Comparison of ENCODE assay signal across 8 cellular contexts in the genomic region with DNA sequence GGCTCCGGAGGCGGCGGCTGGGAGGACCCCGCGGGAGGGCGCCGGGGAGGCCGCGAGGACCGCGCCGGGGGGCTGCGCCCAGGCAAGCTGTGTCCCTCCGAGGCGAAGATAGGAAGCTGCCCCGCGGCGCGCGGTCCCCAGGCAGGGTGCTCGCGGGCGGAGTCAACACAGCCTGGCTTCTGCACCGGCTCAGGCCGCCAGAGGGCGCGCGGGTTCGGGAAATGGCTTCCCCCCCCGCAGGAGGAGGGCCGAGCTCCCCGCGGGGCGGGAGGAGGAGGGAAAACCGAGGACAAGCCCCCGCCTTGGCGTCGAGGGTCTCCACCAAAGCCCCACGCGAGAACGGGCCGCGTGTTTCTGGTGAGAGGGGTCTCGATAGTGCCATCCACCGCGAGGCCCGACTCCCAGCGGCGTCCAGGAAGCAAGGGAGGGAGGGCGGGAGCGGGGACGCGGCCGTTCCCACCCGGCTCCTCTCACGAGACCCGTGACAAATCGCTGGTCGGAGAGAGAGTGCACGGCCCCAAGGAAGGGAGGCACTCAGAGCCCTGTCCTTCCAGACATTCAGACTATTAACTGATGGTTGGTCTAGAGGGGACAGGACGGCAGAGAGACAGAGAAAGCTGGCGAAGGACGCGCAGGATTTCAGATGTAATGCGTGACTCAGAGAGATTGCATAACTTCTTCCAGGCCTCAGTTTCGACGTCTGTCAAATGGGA.
DNase-seq lines count a peak whose midpoint lies in the region; ATAC-seq and TF ChIP-seq lines count a peak whose summit lies in the region.

No MANE protein-coding gene starts in this region.

- H3K4me3 Mint-ChIP-seq in type B pancreatic cell = peak overlapping the region; percentile 81

- in situ Hi-C loops in KBM-7 (cut with MboI; ENCODE audit: low pct_unique_long_range_greater_than_20kb, low sequenced_read_pairs) = no loop called here

- H3K27ac Mint-ChIP-seq in activated naive CD4-positive, alpha-beta T cell treated with anti-CD3 and anti-CD28 coated beads, Interleukin-2, amount 50 U/mL, for 72 hours = peak overlapping the region in 1 of 2 donors; percentile 37
- no peak overlapping the region for H3K27ac Mint-ChIP-seq in type B pancreatic cell

- peak; percentile 89 for ATAC-seq in GM21786 (IDR thresholded peaks at IDR 0.05; ENCODE audit: unreplicated experiment)
- peak; percentile 98 for ATAC-seq in SK-N-SH treated with all-trans-retinoic acid at 6 μM for 48 hours
- ATAC-seq in activated naive CD4-positive, alpha-beta T cell treated with anti-CD3 and anti-CD28 coated beads, Interleukin-2, amount 50 U/mL, for 72 hours = peak; percentile 97 to 99

- DNase-seq in GM03348 (ENCODE audit: low spot score) (peak; percentile 98), KBM-7 (peak; percentile 83), cardiac septum (ENCODE audit: low spot score) (peak; percentile 96), posterior cingulate gyrus (peak; percentile 73 to 97 (median 91)), type B pancreatic cell (ENCODE audit: extremely low spot score, unreplicated experiment) (peak; percentile 93)
- DNase-seq in activated naive CD4-positive, alpha-beta T cell treated with anti-CD3 and anti-CD28 coated beads, Interleukin-2, amount 50 U/mL, for 72 hours (ENCODE audit: low spot score in 2 of 2) = peak; percentile 86 to 98

- peaks cover 14% of the 10 kb centered on the region for H3K27me3 Mint-ChIP-seq in type B pancreatic cell

- H3K9me3 Mint-ChIP-seq in activated naive CD4-positive, alpha-beta T cell treated with anti-CD3 and anti-CD28 coated beads, Interleukin-2, amount 50 U/mL, for 72 hours = no peaks in the 10 kb centered on the region
- H3K9me3 Mint-ChIP-seq in type B pancreatic cell = no peaks in the 10 kb centered on the region

- H3K4me1 Mint-ChIP-seq in type B pancreatic cell (ENCODE audit: unreplicated experiment) = no peaks in the 10 kb centered on the region

- H3K36me3 Mint-ChIP-seq in activated naive CD4-positive, alpha-beta T cell treated with anti-CD3 and anti-CD28 coated beads, Interleukin-2, amount 50 U/mL, for 72 hours = no peaks in the 10 kb centered on the region
- no peaks in the 10 kb centered on the region for H3K36me3 Mint-ChIP-seq in type B pancreatic cell

- peak; percentile 99 for TF ChIP-seq CTCF in type B pancreatic cell (conservative IDR thresholded peaks at IDR 0.05)

- intact Hi-C loops in cardiac septum (cut with DNase I) = loop anchor here (5.0 kb wide), 2 partner anchors 104 to 1119 kb away; a partner anchor contains a TSS
- intact Hi-C loops in posterior cingulate gyrus (cut with DNase I) = loop anchor here (2.0 to 10.0 kb wide), 3 partner anchors 104 to 1127 kb away; a partner anchor contains a TSS

TF ChIP-seq in SK-N-SH treated with all-trans-retinoic acid at 6 μM for 48 hours, 23 proteins besides CTCF, POLR2A, EP300 and RAD21:
- TF ChIP-seq ZNF70 (CRISPR knock-in tag; IDR thresholded peaks at IDR 0.05) = no peak
- TF ChIP-seq, protein P1, sequence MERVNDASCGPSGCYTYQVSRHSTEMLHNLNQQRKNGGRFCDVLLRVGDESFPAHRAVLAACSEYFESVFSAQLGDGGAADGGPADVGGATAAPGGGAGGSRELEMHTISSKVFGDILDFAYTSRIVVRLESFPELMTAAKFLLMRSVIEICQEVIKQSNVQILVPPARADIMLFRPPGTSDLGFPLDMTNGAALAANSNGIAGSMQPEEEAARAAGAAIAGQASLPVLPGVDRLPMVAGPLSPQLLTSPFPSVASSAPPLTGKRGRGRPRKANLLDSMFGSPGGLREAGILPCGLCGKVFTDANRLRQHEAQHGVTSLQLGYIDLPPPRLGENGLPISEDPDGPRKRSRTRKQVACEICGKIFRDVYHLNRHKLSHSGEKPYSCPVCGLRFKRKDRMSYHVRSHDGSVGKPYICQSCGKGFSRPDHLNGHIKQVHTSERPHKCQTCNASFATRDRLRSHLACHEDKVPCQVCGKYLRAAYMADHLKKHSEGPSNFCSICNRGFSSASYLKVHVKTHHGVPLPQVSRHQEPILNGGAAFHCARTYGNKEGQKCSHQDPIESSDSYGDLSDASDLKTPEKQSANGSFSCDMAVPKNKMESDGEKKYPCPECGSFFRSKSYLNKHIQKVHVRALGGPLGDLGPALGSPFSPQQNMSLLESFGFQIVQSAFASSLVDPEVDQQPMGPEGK (CRISPR knock-in tag; IDR thresholded peaks at IDR 0.05; ENCODE audit: borderline replicate concordance) = no peak
- no peak for TF ChIP-seq ESRRG (CRISPR knock-in tag; IDR thresholded peaks at IDR 0.05)

Comparison
In these comparisons a context has a peak if more than half of its experiments do, and no peak if none do; other contexts are left out.
1. Peak in every context shown above with its lines: DNase-seq and ATAC-seq.